Comparison of ENCODE assay signal across 11 cellular contexts in the genomic region with DNA sequence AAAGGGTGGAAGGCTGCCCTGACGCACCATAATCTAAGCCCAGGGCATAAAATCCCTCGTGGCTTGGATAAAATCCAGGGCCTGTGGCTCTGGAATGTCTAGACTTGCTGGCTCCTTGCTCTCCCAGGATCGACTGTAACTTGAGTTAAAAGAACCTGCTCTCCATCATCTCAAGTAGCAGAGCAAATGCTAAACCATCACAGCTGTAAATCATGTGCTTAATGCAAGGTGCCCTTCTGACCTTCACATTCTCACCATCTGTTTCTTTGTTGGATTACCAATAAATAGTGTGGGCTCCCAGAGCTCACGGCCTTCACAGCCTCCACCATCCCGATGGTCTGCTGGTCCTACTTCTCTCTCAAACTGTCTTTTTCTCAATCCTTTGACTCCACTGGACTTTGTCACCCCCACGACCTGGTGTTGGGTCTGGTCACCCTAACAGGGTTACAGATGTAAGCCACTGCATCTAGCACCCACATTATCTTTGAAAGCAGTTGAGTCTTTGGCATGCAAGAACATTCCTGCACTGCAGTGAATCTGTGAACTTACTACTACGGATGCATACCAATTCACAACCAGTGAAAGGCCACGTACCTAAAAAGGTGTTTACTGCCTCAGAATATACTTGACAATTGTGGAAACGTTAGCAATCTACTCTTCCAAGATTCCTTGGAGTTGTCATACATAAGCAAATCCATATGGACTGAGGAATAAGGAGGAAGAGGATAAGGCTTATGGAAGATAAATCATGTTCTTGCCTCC. TPM values are rescaled to one million over a fixed set of nuclear protein-coding genes. Genes with fewer than 3 reads are reported as not detected.
DNase-seq lines count a peak whose midpoint lies in the region; ATAC-seq, FAIRE-seq and TF ChIP-seq lines count a peak whose summit lies in the region.
"Had no signal": no experiment of that assay in that cellular context is flagged by ENCODE, and none has a peak within 500 bp of the region (broad histone marks: within the 10 kb centered on the region; RNA-seq: fewer than 3 reads in every experiment).

No MANE protein-coding gene starts in this region.

- WGBS in small intestine, 3 donors, result 42 to 61% (median 58%) methylated on average over 9 of the region's 9 CpGs

- no peaks in the 10 kb centered on the region for H3K79me2 ChIP-seq in fibroblast of lung (ENCODE audit: control insufficient read depth, insufficient read depth, low read length)

- TF ChIP-seq CTCF in RWPE1 (conservative IDR thresholded peaks at IDR 0.05; ENCODE audit: low read depth), result no peak
- no peak for TF ChIP-seq CTCF in fibroblast of lung (conservative IDR thresholded peaks at IDR 0.05 in 1 of 2, IDR thresholded peaks at IDR 0.05 in 1 of 2; ENCODE audit: low read depth in 1 of 2, low read length in 2 of 2)
- no peak for TF ChIP-seq CTCF in mucosa of descending colon (IDR thresholded peaks at IDR 0.05)

- no peak overlapping the region for H3K9ac ChIP-seq in fibroblast of lung (ENCODE audit: insufficient read depth, low read length)

- H3K4me1 ChIP-seq in fibroblast of lung (ENCODE audit: control insufficient read depth, extremely low read depth, insufficient read depth, low read length), result peaks cover 11% of the 10 kb centered on the region
- no peaks in the 10 kb centered on the region for H3K4me1 ChIP-seq in small intestine (ENCODE audit: control insufficient read depth in 2 of 2, insufficient read depth in 1 of 2, low read depth in 1 of 2, low read length in 1 of 2)
- no peaks in the 10 kb centered on the region for H3K4me1 ChIP-seq in mucosa of descending colon (ENCODE audit: low read depth)

- no peaks in the 10 kb centered on the region for H3K9me3 ChIP-seq in fibroblast of lung (ENCODE audit: control insufficient read depth, insufficient read depth, low read depth, low read length)
- H3K9me3 ChIP-seq in small intestine (ENCODE audit: control insufficient read depth, low read depth), result no peaks in the 10 kb centered on the region
- H3K9me3 ChIP-seq in mucosa of descending colon, result no peaks in the 10 kb centered on the region

- CTCF ChIA-PET in RWPE1 (lab: Yijun Ruan, JAX), result no interaction called here

- H3K36me3 ChIP-seq in fibroblast of lung (ENCODE audit: control insufficient read depth, insufficient read depth, low read length) (peaks cover 12% of the 10 kb centered on the region), small intestine (ENCODE audit: control insufficient read depth in 2 of 2, insufficient read depth in 2 of 2, low read length in 2 of 2) (peaks cover 23 to 24% of the 10 kb centered on the region in 2 donors), mucosa of descending colon (ENCODE audit: low read depth) (peaks cover 17% of the 10 kb centered on the region)

- peak overlapping the region; percentile 73 for H3K27ac ChIP-seq in RWPE1
- peak overlapping the region; percentile 41 for H3K27ac ChIP-seq in fibroblast of lung (ENCODE audit: insufficient read depth, low read length)
- no peak overlapping the region for H3K27ac ChIP-seq in small intestine (ENCODE audit: low read depth in 1 of 2, low read length in 1 of 2)

- no peaks in the 10 kb centered on the region for H4K20me1 ChIP-seq in fibroblast of lung (ENCODE audit: control insufficient read depth, extremely low read depth, insufficient read depth, low read length)

- H3K4me3 ChIP-seq in fibroblast of lung (replicated peaks in 1 of 4; ENCODE audit: control extremely low read depth in 1 of 4, insufficient read depth in 1 of 4, low read depth in 3 of 4, low read length in 4 of 4) (no peak overlapping the region), small intestine (ENCODE audit: low read depth in 1 of 2, low read length in 2 of 2) (no peak overlapping the region), mucosa of descending colon (no peak overlapping the region)

- peak; percentile 21 for DNase-seq in activated effector memory CD4-positive, alpha-beta T cell treated with anti-CD3 and anti-CD28 coated beads, Interleukin-2, amount 50 U/mL, for 16 hours
- no peak for DNase-seq in activated effector memory CD4-positive, alpha-beta T cell treated with Interleukin-2 at 50 U/mL for 16 hours
- DNase-seq in RWPE1 (ENCODE audit: low spot score) (no peak), fibroblast of lung (ENCODE audit: low read depth in 2 of 2) (peak; percentile 27 to 69), small intestine (peak; percentile 48), mucosa of descending colon (no peak)
- DNase-seq: NCI-H1436 treated with DMSO at 0.1 percent for 48 hours; stimulated activated CD4-positive, alpha-beta T cell treated with anti-CD3 and anti-CD28 coated beads, Interleukin-4, amount 100 ng/mL, for 4 hours; T-helper 2 cell had no signal

- intact Hi-C loops in mucosa of descending colon (cut with DNase I, micrococcal nuclease), result loop anchor here (10.0 kb wide), 2 partner anchors 311 to 441 kb away; a partner anchor contains a TSS

- POLR2A ChIA-PET in RWPE1 (lab: Yijun Ruan, JAX; ENCODE audit: low non-redundant PET), result interaction anchor here (0.6 kb wide), 1 partner anchor 17 kb away, joined by 3 read pairs; no protein-coding TSS in a partner anchor

- no peak for FAIRE-seq in small intestine (lab: Jason Lieb, UNC)

- H3K27me3 ChIP-seq in fibroblast of lung (ENCODE audit: control insufficient read depth, insufficient read depth, low read length), result no peaks in the 10 kb centered on the region
- no peaks in the 10 kb centered on the region for H3K27me3 ChIP-seq in small intestine (ENCODE audit: control insufficient read depth in 2 of 2, insufficient read depth in 2 of 2, low read length in 2 of 2)

- ATAC-seq in mucosa of descending colon (no peak), HG03354 (IDR thresholded peaks at IDR 0.05; ENCODE audit: poor library complexity, severe bottlenecking, unreplicated experiment) (no peak), GM21576 (IDR thresholded peaks at IDR 0.05; ENCODE audit: unreplicated experiment) (no peak)

- H3K4me2 ChIP-seq in fibroblast of lung (ENCODE audit: extremely low read depth, insufficient read depth, low read length), result no peak overlapping the region

- no peak overlapping the region for H2AFZ ChIP-seq in fibroblast of lung (ENCODE audit: low read length)

RNA-seq across cellular contexts. Expression of a gene that starts 15.3 kb away (rescaled TPM):
- total RNA-seq in fibroblast of lung (40.5 and 56.2 TPM in 2 replicates), mucosa of descending colon (100 to 1,000 TPM in 1 of 3 donors, 10 to 100 TPM in 2; 81.9 to 116 (median 82.0) TPM)
- polyA plus RNA-seq in fibroblast of lung (153 and 158 TPM in 2 replicates), small intestine (100 to 1,000 TPM in 1 of 3 donors, 10 to 100 TPM in 2; 53.0 to 106 (median 89.7) TPM)
- polyA plus RNA-seq in fibroblast of lung (2012), result 100 and 104 TPM in 2 replicates
- polyA minus RNA-seq in fibroblast of lung (ENCODE audit: low replicate concordance), result 3.1 and 6.7 TPM in 2 replicates

RNA-seq across cellular contexts. Expression of a gene that starts 39.0 kb away (rescaled TPM):
- total RNA-seq in fibroblast of lung (37.5 and 52.8 TPM in 2 replicates), mucosa of descending colon (10 to 100 TPM; 42.4 to 61.2 (median 59.0) TPM)
- polyA plus RNA-seq in fibroblast of lung (48.9 and 60.4 TPM in 2 replicates), small intestine (10 to 100 TPM; 21.2 to 39.1 (median 34.6) TPM)
- polyA plus RNA-seq in fibroblast of lung (2012), result 35.6 and 39.9 TPM in 2 replicates
- polyA minus RNA-seq in fibroblast of lung (ENCODE audit: low replicate concordance), result 21.8 and 27.5 TPM in 2 replicates

Comparison
In these comparisons a context has a peak if more than half of its experiments do, and no peak if none do; other contexts are left out.
1. DNase-seq: peak in activated effector memory CD4-positive, alpha-beta T cell treated with anti-CD3 and anti-CD28 coated beads, Interleukin-2, amount 50 U/mL, for 16 hours (single experiment), fibroblast of lung (2 of 2) and small intestine (single experiment); none in activated effector memory CD4-positive, alpha-beta T cell treated with Interleukin-2 at 50 U/mL for 16 hours (single experiment), RWPE1 (single experiment) and mucosa of descending colon (0 of 3).
2. H3K27ac ChIP-seq: peak in RWPE1 (single experiment) and fibroblast of lung (single experiment); none in small intestine (0 of 2).